ENCODE assay signal across 19 cellular contexts in genomic region chr6:68443704-68444103, GRCh38.
"Had no signal": no experiment of that assay in that cellular context is flagged by ENCODE, and none has a peak within 500 bp of the region (broad histone marks: within the 10 kb centered on the region; RNA-seq: fewer than 3 reads in every experiment).

No MANE protein-coding gene starts in this region.

- H3K27ac ChIP-seq: sigmoid colon, stomach, testis had no signal

- ATAC-seq: activated CD4-positive, alpha-beta T cell treated with anti-CD3 and anti-CD28 coated beads for 36 hours; activated CD8-positive, alpha-beta T cell treated with anti-CD3 and anti-CD28 coated beads for 36 hours; left ventricle myocardium superior; natural killer cell treated with Interleukin-12 subunit alpha and Interleukin-12 subunit beta and Interleukin-15 and Interleukin-18, amount 100 ng/mL, for 72 hours had no signal

- H3K27me3 Mint-ChIP-seq: activated CD4-positive, alpha-beta T cell treated with anti-CD3 and anti-CD28 coated beads for 36 hours; activated CD8-positive, alpha-beta T cell treated with anti-CD3 and anti-CD28 coated beads for 36 hours; activated naive CD8-positive, alpha-beta T cell; natural killer cell treated with Interleukin-12 subunit alpha and Interleukin-12 subunit beta and Interleukin-15 and Interleukin-18, amount 100 ng/mL, for 72 hours had no signal

- H3K9me3 Mint-ChIP-seq: activated CD8-positive, alpha-beta T cell treated with anti-CD3 and anti-CD28 coated beads for 36 hours; natural killer cell treated with Interleukin-12 subunit alpha and Interleukin-12 subunit beta and Interleukin-15 and Interleukin-18, amount 100 ng/mL, for 72 hours had no signal

- H3K4me1 Mint-ChIP-seq: activated CD4-positive, alpha-beta T cell treated with anti-CD3 and anti-CD28 coated beads for 36 hours had no signal

- H3K36me3 Mint-ChIP-seq: activated naive CD8-positive, alpha-beta T cell; natural killer cell treated with Interleukin-12 subunit alpha and Interleukin-12 subunit beta and Interleukin-15 and Interleukin-18, amount 100 ng/mL, for 72 hours had no signal

- DNase-seq: activated CD4-positive, alpha-beta T cell treated with anti-CD3 and anti-CD28 coated beads for 36 hours; activated CD8-positive, alpha-beta T cell treated with anti-CD3 and anti-CD28 coated beads for 36 hours; activated effector memory CD4-positive, alpha-beta T cell treated with anti-CD3 and anti-CD28 coated beads, Interleukin-2, amount 50 U/mL, for 16 hours; activated T-cell treated with anti-CD3 and anti-CD28 coated beads, Interleukin-2, amount 50 U/mL, for 48 hours; amniotic stem cell; dermis blood vessel endothelial cell; erythroblast; hypothalamus; kidney glomerular epithelial cell; left ventricle myocardium superior; mesendoderm; sigmoid colon; stimulated activated CD4-positive, alpha-beta T cell treated with anti-CD3 and anti-CD28 coated beads, Interleukin-12 subunit alpha, Interleukin-12 subunit beta, amount 100 ng/mL, for 4 hours; stimulated activated CD4-positive, alpha-beta T cell treated with anti-CD3 and anti-CD28 coated beads, Interleukin-2, amount 100 ng/mL, for 24 hours; stomach; T-helper 2 cell; testis had no signal

- H3K4me3 Mint-ChIP-seq: activated CD4-positive, alpha-beta T cell treated with anti-CD3 and anti-CD28 coated beads for 36 hours; activated CD8-positive, alpha-beta T cell treated with anti-CD3 and anti-CD28 coated beads for 36 hours; activated naive CD8-positive, alpha-beta T cell; natural killer cell treated with Interleukin-12 subunit alpha and Interleukin-12 subunit beta and Interleukin-15 and Interleukin-18, amount 100 ng/mL, for 72 hours had no signal

- H3K4me3 ChIP-seq: sigmoid colon, stomach, testis had no signal

- H3K9me3 ChIP-seq: sigmoid colon, stomach, testis had no signal

- H3K27ac Mint-ChIP-seq: activated CD4-positive, alpha-beta T cell treated with anti-CD3 and anti-CD28 coated beads for 36 hours; activated CD8-positive, alpha-beta T cell treated with anti-CD3 and anti-CD28 coated beads for 36 hours; activated naive CD8-positive, alpha-beta T cell; natural killer cell treated with Interleukin-12 subunit alpha and Interleukin-12 subunit beta and Interleukin-15 and Interleukin-18, amount 100 ng/mL, for 72 hours had no signal

- H3K4me1 ChIP-seq: sigmoid colon, stomach, testis had no signal

- H3K27me3 ChIP-seq: sigmoid colon, stomach, testis had no signal

- H3K36me3 ChIP-seq: sigmoid colon, stomach had no signal
